23 cellular contexts compared by ENCODE assay signal in the genomic region with DNA sequence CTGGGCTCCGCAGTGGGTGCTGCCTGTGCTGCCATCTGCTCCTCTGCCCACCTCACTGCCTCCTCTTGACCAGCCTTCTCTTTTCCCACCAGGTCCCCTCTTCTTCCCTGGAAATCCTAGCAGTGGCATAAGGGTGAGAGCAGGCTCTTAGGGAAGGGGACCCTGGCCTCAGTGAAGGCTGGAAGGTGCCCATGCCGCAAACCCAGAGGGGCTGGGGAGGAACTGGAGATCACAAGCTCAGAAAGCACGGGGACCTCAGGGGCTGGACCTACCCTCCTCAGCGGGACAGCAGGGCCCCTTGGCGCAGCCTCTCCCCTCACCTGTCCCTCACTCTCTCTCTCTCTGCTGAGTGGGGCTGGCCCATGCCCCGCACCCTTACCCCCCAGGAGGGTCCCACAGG.
DNase-seq lines count a peak whose midpoint lies in the region; ATAC-seq and TF ChIP-seq lines count a peak whose summit lies in the region.
"Had no signal": no experiment of that assay in that cellular context is flagged by ENCODE, and none has a peak within 500 bp of the region (broad histone marks: within the 10 kb centered on the region; RNA-seq: fewer than 3 reads in every experiment).

No MANE protein-coding gene starts in this region.

- intact Hi-C loops in sciatic nerve (cut with DNase I) (no loop called here), esophagus squamous epithelium (cut with DNase I) (no loop called here)

- no peaks in the 10 kb centered on the region for H3K4me1 ChIP-seq in esophagus squamous epithelium

- ATAC-seq in left lobe of liver (no peak), sciatic nerve (peak; percentile 20), HG02981 (IDR thresholded peaks at IDR 0.05; ENCODE audit: unreplicated experiment) (no peak)
- ATAC-seq: GM12878, Panc1 had no signal

- no peaks in the 10 kb centered on the region for H3K36me3 ChIP-seq in esophagus squamous epithelium

- TF ChIP-seq CTCF in esophagus squamous epithelium (IDR thresholded peaks at IDR 0.05) = no peak

- H3K4me3 ChIP-seq in esophagus squamous epithelium = no peak overlapping the region
- H3K4me3 ChIP-seq: GM12878 had no signal

- no peak for TF ChIP-seq POLR2A in esophagus squamous epithelium (IDR thresholded peaks at IDR 0.05)

- DNase-seq in ecto neural progenitor cell (ENCODE audit: low spot score) (peak; percentile 32), left lobe of liver (ENCODE audit: low spot score) (peak; percentile 15), sciatic nerve (ENCODE audit: low spot score) (peak; percentile 34), ureter (ENCODE audit: low spot score) (peak; percentile 34), esophagus squamous epithelium (lab: John Stamatoyannopoulos, UW) (no peak), hypothalamus (lab: John Stamatoyannopoulos, UW) (no peak)
- DNase-seq: C1 segment of cervical spinal cord; CD4-positive, alpha-beta memory T cell; COR-L47; Kasumi-1; NCI-H1092 treated with DMSO at 0.1 percent for 48 hours; NCI-H1436; NCI-H187; NCI-H2081 treated with DMSO at 0.1 percent for 48 hours; NCI-H2171; NCI-H226; NCI-H510A; NCI-H69; SHP77 treated with DMSO at 0.1 percent for 48 hours had no signal

- WGBS in esophagus squamous epithelium, 2 donors = no CpG with 5 or more reads among the region's 6 CpGs

- H3K9me3 ChIP-seq in esophagus squamous epithelium = no peaks in the 10 kb centered on the region

- no peak overlapping the region for H3K27ac ChIP-seq in esophagus squamous epithelium
- H3K27ac ChIP-seq: RWPE1 had no signal

- H3K27me3 ChIP-seq in esophagus squamous epithelium = no peaks in the 10 kb centered on the region

Comparison
In these comparisons a context has a peak if more than half of its experiments do, and no peak if none do; other contexts are left out.
1. DNase-seq: peak in ecto neural progenitor cell (single experiment), left lobe of liver (single experiment), sciatic nerve (single experiment) and ureter (single experiment); none in esophagus squamous epithelium (single experiment) and hypothalamus (0 of 51).